ENCODE assay signal across 8 cellular contexts in the genomic region with DNA sequence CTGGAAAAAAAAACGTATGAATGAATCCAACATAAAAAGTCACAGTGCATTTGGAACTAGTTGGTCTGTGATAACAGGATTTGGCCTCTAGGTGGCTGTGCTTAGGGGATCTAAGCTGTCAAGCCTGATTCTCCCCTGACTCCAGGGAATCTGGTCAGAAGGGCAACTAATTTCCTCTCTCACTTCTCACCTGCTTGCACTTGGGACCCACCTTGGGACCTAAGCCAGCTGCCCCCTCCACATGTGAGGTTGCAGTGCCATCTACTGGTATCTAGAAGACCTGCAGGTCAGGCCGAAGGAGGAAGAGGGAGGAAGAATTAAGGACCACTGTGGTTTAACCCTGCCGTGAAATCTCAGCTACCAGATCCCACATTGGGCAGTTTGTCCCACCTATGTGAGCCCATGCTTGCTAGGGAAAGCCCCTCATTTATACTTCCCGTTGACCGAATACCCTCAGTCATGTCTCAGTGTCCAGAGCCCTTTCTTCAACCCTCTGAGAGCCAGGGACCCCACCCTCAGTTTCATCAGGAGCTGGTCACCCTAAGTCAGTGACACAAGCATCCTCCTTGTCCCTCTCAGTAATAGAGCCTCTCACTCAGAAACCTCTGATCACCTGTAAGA. TPM values are rescaled to one million over a fixed set of nuclear protein-coding genes. Genes with fewer than 3 reads are reported as not detected.
DNase-seq lines count a peak whose midpoint lies in the region; ATAC-seq and TF ChIP-seq lines count a peak whose summit lies in the region.

No MANE protein-coding gene starts in this region.

- no peaks in the 10 kb centered on the region for H3K27me3 ChIP-seq in prostate gland (replicated peaks; ENCODE audit: insufficient read depth)

- H3K27ac ChIP-seq in prostate gland: no peak overlapping the region

- no peaks in the 10 kb centered on the region for H3K9me3 ChIP-seq in prostate gland

- TF ChIP-seq POLR2A in prostate gland (IDR thresholded peaks at IDR 0.05): no peak

- no peak overlapping the region for H3K4me3 ChIP-seq in prostate gland

- no peaks in the 10 kb centered on the region for H3K4me1 ChIP-seq in prostate gland (replicated peaks)

- peak; percentile 88 for ATAC-seq in GM21723 (IDR thresholded peaks at IDR 0.05; ENCODE audit: unreplicated experiment)

- H3K36me3 ChIP-seq in prostate gland: no peaks in the 10 kb centered on the region

- WGBS in prostate gland: 10% methylated on average over 5 of the region's 5 CpGs

- peak; percentile 74 to 84 (median 81) for TF ChIP-seq CTCF in prostate gland (IDR thresholded peaks at IDR 0.05)

- intact Hi-C loops in prostate gland (cut with DNase I): loop anchor here (5.0 kb wide), 1 partner anchor 101 kb away; no protein-coding TSS in a partner anchor

- DNase-seq in ELF-1 (ENCODE audit: low read depth, low spot score): peak; percentile 92
- DNase-seq in LHCN-M2 (ENCODE audit: low read depth): peak; percentile 54
- peak; percentile 46 to 67 for DNase-seq in SHP77 (lab: John Stamatoyannopoulos, UW)
- peak; percentile 81 for DNase-seq in activated effector memory CD4-positive, alpha-beta T cell treated with anti-CD3 and anti-CD28 coated beads, Interleukin-2, amount 50 U/mL, for 16 hours
- peak; percentile 15 for DNase-seq in globus pallidus (ENCODE audit: low spot score)
- DNase-seq in prostate gland (ENCODE audit: low spot score): peak; percentile 22
- no peak for DNase-seq in GOT3 (lab: John Stamatoyannopoulos, UW)

RNA-seq across cellular contexts. Expression of gene CAVIN3, which starts 33.2 kb away (rescaled TPM):
- 376 and 433 TPM in 2 replicates for total RNA-seq in LHCN-M2 (2014; rRNA removed)
- polyA plus RNA-seq in LHCN-M2 (2012): 156 TPM
- total RNA-seq in prostate gland: 10 to 100 TPM; 46.1 to 92.4 TPM

RNA-seq across cellular contexts. Expression of gene SMPD1, which starts 36.8 kb away (rescaled TPM):
- total RNA-seq in LHCN-M2 (2014; rRNA removed) (71.8 and 75.2 TPM in 2 replicates), prostate gland (10 to 100 TPM; 51.7 to 59.2 TPM)
- polyA plus RNA-seq in LHCN-M2 (2012): 79.9 TPM
